ENCODE assay signal across 8 cellular contexts in genomic region chr1:2554621-2555387, GRCh38. TPM values are rescaled to one million over a fixed set of nuclear protein-coding genes. Genes with fewer than 3 reads are reported as not detected.
DNase-seq lines count a peak whose midpoint lies in the region; ATAC-seq and TF ChIP-seq lines count a peak whose summit lies in the region.

No MANE protein-coding gene starts in this region.

- H3K4me3 Mint-ChIP-seq in activated naive CD4-positive, alpha-beta T cell treated with anti-CD3 and anti-CD28 coated beads, Interleukin-2, amount 50 U/mL, for 24 hours: peak overlapping the region; percentile 94
- H3K4me3 Mint-ChIP-seq in stimulated activated naive CD8-positive, alpha-beta T cell treated with anti-CD3 and anti-CD28 coated beads, Interleukin-15, amount 100 ng/mL, for 72 hours: peak overlapping the region; percentile 86 to 93

- peaks cover 31% of the 10 kb centered on the region for H3K4me1 Mint-ChIP-seq in activated naive CD4-positive, alpha-beta T cell treated with anti-CD3 and anti-CD28 coated beads, Interleukin-2, amount 50 U/mL, for 24 hours
- H3K4me1 Mint-ChIP-seq in stimulated activated naive CD8-positive, alpha-beta T cell treated with anti-CD3 and anti-CD28 coated beads, Interleukin-15, amount 100 ng/mL, for 72 hours: peaks cover 68% of the 10 kb centered on the region

- H3K27ac ChIP-seq in liver (ENCODE audit: low read depth in 1 of 2, low read length in 2 of 2): peak overlapping the region; percentile 83 to 96

- peak; percentile 74 to 78 for TF ChIP-seq RAD21 in liver (IDR thresholded peaks at IDR 0.05)

- H3K27me3 Mint-ChIP-seq in activated naive CD4-positive, alpha-beta T cell treated with anti-CD3 and anti-CD28 coated beads, Interleukin-2, amount 50 U/mL, for 24 hours: no peaks in the 10 kb centered on the region
- H3K27me3 Mint-ChIP-seq in stimulated activated naive CD8-positive, alpha-beta T cell treated with anti-CD3 and anti-CD28 coated beads, Interleukin-15, amount 100 ng/mL, for 72 hours: no peaks in the 10 kb centered on the region

- peak overlapping the region; percentile 59 for H3K27ac Mint-ChIP-seq in activated naive CD4-positive, alpha-beta T cell treated with anti-CD3 and anti-CD28 coated beads, Interleukin-2, amount 50 U/mL, for 24 hours
- H3K27ac Mint-ChIP-seq in stimulated activated naive CD8-positive, alpha-beta T cell treated with anti-CD3 and anti-CD28 coated beads, Interleukin-15, amount 100 ng/mL, for 72 hours: peak overlapping the region; percentile 41 to 89

- H3K27me3 ChIP-seq in liver (ENCODE audit: control insufficient read depth in 4 of 4, insufficient read depth in 4 of 4, low read length in 3 of 4): no peaks in the 10 kb centered on the region

- ATAC-seq in stimulated activated naive CD8-positive, alpha-beta T cell treated with anti-CD3 and anti-CD28 coated beads, Interleukin-15, amount 100 ng/mL, for 72 hours: peak; percentile 31
- no peak for ATAC-seq in HG03095 (IDR thresholded peaks at IDR 0.05; ENCODE audit: unreplicated experiment)

- no peaks in the 10 kb centered on the region for H3K9me3 ChIP-seq in liver (ENCODE audit: control insufficient read depth in 4 of 4, low read length in 3 of 4)

- peaks cover 7 to 27% (median 19%) of the 10 kb centered on the region in 4 donors for H3K4me1 ChIP-seq in liver (ENCODE audit: control insufficient read depth in 4 of 4, insufficient read depth in 4 of 4, low read length in 3 of 4)

- peak; percentile 36 for TF ChIP-seq CTCF in liver (IDR thresholded peaks at IDR 0.05; ENCODE audit: low read depth, low read length, missing input control)

- H3K4me3 ChIP-seq in liver (ENCODE audit: low read depth in 1 of 3, low read length in 3 of 3): no peak overlapping the region

- H3K36me3 Mint-ChIP-seq in activated naive CD4-positive, alpha-beta T cell treated with anti-CD3 and anti-CD28 coated beads, Interleukin-2, amount 50 U/mL, for 24 hours: no peaks in the 10 kb centered on the region

- 52% methylated on average over 19 of the region's 19 CpGs for WGBS in liver

- no peak overlapping the region for H3K9ac ChIP-seq in liver (ENCODE audit: low read depth in 1 of 2, low read length in 2 of 2)

- peaks cover 2 to 8% (median 4%) of the 10 kb centered on the region in 4 donors for H3K36me3 ChIP-seq in liver (ENCODE audit: control insufficient read depth in 4 of 4, insufficient read depth in 3 of 4, low read depth in 1 of 4, low read length in 3 of 4)

- peak; percentile 27 for DNase-seq in COLO668 (lab: John Stamatoyannopoulos, UW; ENCODE audit: unreplicated experiment)
- DNase-seq in MV-4-11 (lab: John Stamatoyannopoulos, UW): peak; percentile 26
- DNase-seq in stimulated activated naive CD8-positive, alpha-beta T cell treated with anti-CD3 and anti-CD28 coated beads, Interleukin-15, amount 100 ng/mL, for 72 hours: peak; percentile 60 to 66
- DNase-seq in NCI-H748 (lab: John Stamatoyannopoulos, UW; ENCODE audit: unreplicated experiment): no peak
- no peak for DNase-seq in DMS53 (lab: John Stamatoyannopoulos, UW)

- no peaks in the 10 kb centered on the region for H3K9me3 Mint-ChIP-seq in activated naive CD4-positive, alpha-beta T cell treated with anti-CD3 and anti-CD28 coated beads, Interleukin-2, amount 50 U/mL, for 24 hours
- H3K9me3 Mint-ChIP-seq in stimulated activated naive CD8-positive, alpha-beta T cell treated with anti-CD3 and anti-CD28 coated beads, Interleukin-15, amount 100 ng/mL, for 72 hours: no peaks in the 10 kb centered on the region

TF ChIP-seq in liver, 16 proteins besides CTCF, POLR2A, EP300 and RAD21:
- TF ChIP-seq TAF1 (conservative IDR thresholded peaks at IDR 0.05): no peak
- no peak for TF ChIP-seq SP1 (IDR thresholded peaks at IDR 0.05)
- no peak for TF ChIP-seq NR2F2 (IDR thresholded peaks at IDR 0.05)
- no peak for TF ChIP-seq EGR1 (IDR thresholded peaks at IDR 0.05; ENCODE audit: low read depth in 2 of 2)
- TF ChIP-seq, protein P1, sequence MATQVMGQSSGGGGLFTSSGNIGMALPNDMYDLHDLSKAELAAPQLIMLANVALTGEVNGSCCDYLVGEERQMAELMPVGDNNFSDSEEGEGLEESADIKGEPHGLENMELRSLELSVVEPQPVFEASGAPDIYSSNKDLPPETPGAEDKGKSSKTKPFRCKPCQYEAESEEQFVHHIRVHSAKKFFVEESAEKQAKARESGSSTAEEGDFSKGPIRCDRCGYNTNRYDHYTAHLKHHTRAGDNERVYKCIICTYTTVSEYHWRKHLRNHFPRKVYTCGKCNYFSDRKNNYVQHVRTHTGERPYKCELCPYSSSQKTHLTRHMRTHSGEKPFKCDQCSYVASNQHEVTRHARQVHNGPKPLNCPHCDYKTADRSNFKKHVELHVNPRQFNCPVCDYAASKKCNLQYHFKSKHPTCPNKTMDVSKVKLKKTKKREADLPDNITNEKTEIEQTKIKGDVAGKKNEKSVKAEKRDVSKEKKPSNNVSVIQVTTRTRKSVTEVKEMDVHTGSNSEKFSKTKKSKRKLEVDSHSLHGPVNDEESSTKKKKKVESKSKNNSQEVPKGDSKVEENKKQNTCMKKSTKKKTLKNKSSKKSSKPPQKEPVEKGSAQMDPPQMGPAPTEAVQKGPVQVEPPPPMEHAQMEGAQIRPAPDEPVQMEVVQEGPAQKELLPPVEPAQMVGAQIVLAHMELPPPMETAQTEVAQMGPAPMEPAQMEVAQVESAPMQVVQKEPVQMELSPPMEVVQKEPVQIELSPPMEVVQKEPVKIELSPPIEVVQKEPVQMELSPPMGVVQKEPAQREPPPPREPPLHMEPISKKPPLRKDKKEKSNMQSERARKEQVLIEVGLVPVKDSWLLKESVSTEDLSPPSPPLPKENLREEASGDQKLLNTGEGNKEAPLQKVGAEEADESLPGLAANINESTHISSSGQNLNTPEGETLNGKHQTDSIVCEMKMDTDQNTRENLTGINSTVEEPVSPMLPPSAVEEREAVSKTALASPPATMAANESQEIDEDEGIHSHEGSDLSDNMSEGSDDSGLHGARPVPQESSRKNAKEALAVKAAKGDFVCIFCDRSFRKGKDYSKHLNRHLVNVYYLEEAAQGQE (IDR thresholded peaks at IDR 0.05): no peak
- TF ChIP-seq JUND (IDR thresholded peaks at IDR 0.05): no peak
- no peak for TF ChIP-seq FOXA1 (IDR thresholded peaks at IDR 0.05)
- no peak for TF ChIP-seq GABPA (IDR thresholded peaks at IDR 0.05 in 1 of 2, conservative IDR thresholded peaks at IDR 0.05 in 1 of 2)
- TF ChIP-seq HNF4G (IDR thresholded peaks at IDR 0.05): no peak
- TF ChIP-seq, protein P2, sequence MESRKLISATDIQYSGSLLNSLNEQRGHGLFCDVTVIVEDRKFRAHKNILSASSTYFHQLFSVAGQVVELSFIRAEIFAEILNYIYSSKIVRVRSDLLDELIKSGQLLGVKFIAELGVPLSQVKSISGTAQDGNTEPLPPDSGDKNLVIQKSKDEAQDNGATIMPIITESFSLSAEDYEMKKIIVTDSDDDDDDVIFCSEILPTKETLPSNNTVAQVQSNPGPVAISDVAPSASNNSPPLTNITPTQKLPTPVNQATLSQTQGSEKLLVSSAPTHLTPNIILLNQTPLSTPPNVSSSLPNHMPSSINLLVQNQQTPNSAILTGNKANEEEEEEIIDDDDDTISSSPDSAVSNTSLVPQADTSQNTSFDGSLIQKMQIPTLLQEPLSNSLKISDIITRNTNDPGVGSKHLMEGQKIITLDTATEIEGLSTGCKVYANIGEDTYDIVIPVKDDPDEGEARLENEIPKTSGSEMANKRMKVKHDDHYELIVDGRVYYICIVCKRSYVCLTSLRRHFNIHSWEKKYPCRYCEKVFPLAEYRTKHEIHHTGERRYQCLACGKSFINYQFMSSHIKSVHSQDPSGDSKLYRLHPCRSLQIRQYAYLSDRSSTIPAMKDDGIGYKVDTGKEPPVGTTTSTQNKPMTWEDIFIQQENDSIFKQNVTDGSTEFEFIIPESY (IDR thresholded peaks at IDR 0.05): no peak
- TF ChIP-seq HNF4A (conservative IDR thresholded peaks at IDR 0.05): no peak
- TF ChIP-seq YY1 (IDR thresholded peaks at IDR 0.05): no peak
- TF ChIP-seq, protein P3, sequence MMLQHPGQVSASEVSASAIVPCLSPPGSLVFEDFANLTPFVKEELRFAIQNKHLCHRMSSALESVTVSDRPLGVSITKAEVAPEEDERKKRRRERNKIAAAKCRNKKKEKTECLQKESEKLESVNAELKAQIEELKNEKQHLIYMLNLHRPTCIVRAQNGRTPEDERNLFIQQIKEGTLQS (IDR thresholded peaks at IDR 0.05): no peak
- TF ChIP-seq FOXA2 (IDR thresholded peaks at IDR 0.05): no peak
- TF ChIP-seq RXRA (IDR thresholded peaks at IDR 0.05): no peak
- TF ChIP-seq, protein P4, sequence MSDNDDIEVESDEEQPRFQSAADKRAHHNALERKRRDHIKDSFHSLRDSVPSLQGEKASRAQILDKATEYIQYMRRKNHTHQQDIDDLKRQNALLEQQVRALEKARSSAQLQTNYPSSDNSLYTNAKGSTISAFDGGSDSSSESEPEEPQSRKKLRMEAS (IDR thresholded peaks at IDR 0.05): no peak

RNA-seq across cellular contexts. Expression of gene TNFRSF14, which starts 1.4 kb away (rescaled TPM):
- total RNA-seq in liver: 10 to 100 TPM; 14.8 to 28.9 TPM
- polyA plus RNA-seq in liver: 10 to 100 TPM; 29.2 to 38.1 TPM

RNA-seq across cellular contexts. Expression of gene HES5, which starts 24.7 kb away (rescaled TPM):
- under 1 TPM; 0.08 to 0.93 TPM for total RNA-seq in liver
- not detected for polyA plus RNA-seq in liver

RNA-seq across cellular contexts. Expression of gene PANK4, which starts 28.4 kb away (rescaled TPM):
- total RNA-seq in liver: 10 to 100 TPM; 13.6 to 26.8 TPM
- polyA plus RNA-seq in liver: 10 to 100 TPM in 1 of 2 donors, 1 to 10 TPM in 1; 6.2 to 11.6 TPM

RNA-seq across cellular contexts. Expression of gene PRXL2B, which starts 31.8 kb away (rescaled TPM):
- 10 to 100 TPM in 1 of 2 donors, 1 to 10 TPM in 1; 4.6 to 10.2 TPM for total RNA-seq in liver
- polyA plus RNA-seq in liver: 10 to 100 TPM in 1 of 2 donors, 1 to 10 TPM in 1; 6.0 to 10.2 TPM

Comparison
In these comparisons a context has a peak if more than half of its experiments do, and no peak if none do; other contexts are left out.
1. DNase-seq: peak in COLO668 (single experiment), MV-4-11 (single experiment) and stimulated activated naive CD8-positive, alpha-beta T cell treated with anti-CD3 and anti-CD28 coated beads, Interleukin-15, amount 100 ng/mL, for 72 hours (2 of 2); none in NCI-H748 (single experiment) and DMS53 (single experiment).